Comparison of ENCODE assay signal across 8 cellular contexts in genomic region chr3:81302045-81302444, GRCh38.
A peak's percentile ranks its signal among the peaks of the same experiment; 100 is the strongest.
DNase-seq lines count a peak whose midpoint lies in the region; ATAC-seq, FAIRE-seq and TF ChIP-seq lines count a peak whose summit lies in the region.

No MANE protein-coding gene starts in this region.

- no peak overlapping the region for H3K27ac ChIP-seq in pancreas

- intact Hi-C loops in pancreas (cut with DNase I): no loop called here

- no peaks in the 10 kb centered on the region for H3K36me3 ChIP-seq in pancreas

- WGBS in pancreas, 2 donors: 4 to 8% methylated on average over 1 of the region's 1 CpG

- no peaks in the 10 kb centered on the region for H3K27me3 ChIP-seq in pancreas

- no peak overlapping the region for H3K4me3 ChIP-seq in fibroblast of pulmonary artery (replicated peaks; ENCODE audit: low read depth, low read length)
- no peak overlapping the region for H3K4me3 ChIP-seq in pancreas

- ATAC-seq in GM21723 (IDR thresholded peaks at IDR 0.05; ENCODE audit: unreplicated experiment) (peak; percentile 88), SK-N-SH treated with all-trans-retinoic acid at 6 μM for 48 hours (peak; percentile 95), pancreas (peak in 3 of 4 donors; percentile 84 to 88 (median 88))

- DNase-seq in stimulated activated CD4-positive, alpha-beta T cell treated with anti-CD3 and anti-CD28 coated beads, Interleukin-15, amount 100 ng/mL, for 24 hours: peak; percentile 21
- DNase-seq in stimulated activated CD4-positive, alpha-beta T cell treated with anti-CD3 and anti-CD28 coated beads, Interleukin-12 subunit alpha, Interleukin-12 subunit beta, amount 100 ng/mL, for 4 hours: no peak
- DNase-seq in KBM-7: peak; percentile 51
- DNase-seq in fibroblast of pulmonary artery (ENCODE audit: low read depth): peak; percentile 77
- DNase-seq in pancreas: peak in 3 of 6 donors; percentile 10 to 25 (median 14)
- DNase-seq in T1000 (lab: John Stamatoyannopoulos, UW): no peak

- TF ChIP-seq CTCF in fibroblast of pulmonary artery (IDR thresholded peaks at IDR 0.05; ENCODE audit: low read length, missing control alignments): peak; percentile 78
- peak; percentile 22 to 57 (median 40) for TF ChIP-seq CTCF in pancreas (IDR thresholded peaks at IDR 0.05)

- no peaks in the 10 kb centered on the region for H3K4me1 ChIP-seq in pancreas

- no peak for FAIRE-seq in pancreas (lab: Jason Lieb, UNC)

- in situ Hi-C loops in KBM-7 (cut with MboI; ENCODE audit: low pct_unique_long_range_greater_than_20kb, low sequenced_read_pairs): no loop called here

- H3K9me3 ChIP-seq in pancreas: no peaks in the 10 kb centered on the region

TF ChIP-seq in SK-N-SH treated with all-trans-retinoic acid at 6 μM for 48 hours, 23 proteins besides CTCF, POLR2A, EP300 and RAD21:
- peak; percentile 76 for TF ChIP-seq TCF4 (CRISPR knock-in tag; IDR thresholded peaks at IDR 0.05; ENCODE audit: borderline replicate concordance)
- peak; percentile 83 for TF ChIP-seq ZFP30 (CRISPR knock-in tag; IDR thresholded peaks at IDR 0.05)
- TF ChIP-seq CSDC2 (CRISPR knock-in tag; IDR thresholded peaks at IDR 0.05): no peak
- peak; percentile 70; the same call in 1 of the 2 replicates for TF ChIP-seq TSHZ2 (CRISPR knock-in tag; IDR thresholded peaks at IDR 0.05)
- TF ChIP-seq ZC3H10 (CRISPR knock-in tag; IDR thresholded peaks at IDR 0.05): no peak
- 0 out of 2 replicates have a peak, but pooled peaks have one; percentile 23 for TF ChIP-seq ISL1 (CRISPR knock-in tag; IDR thresholded peaks at IDR 0.05)

Comparison
In these comparisons a context has a peak if more than half of its experiments do, and no peak if none do; other contexts are left out.
1. DNase-seq: peak in stimulated activated CD4-positive, alpha-beta T cell treated with anti-CD3 and anti-CD28 coated beads, Interleukin-15, amount 100 ng/mL, for 24 hours (single experiment), KBM-7 (single experiment) and fibroblast of pulmonary artery (single experiment); none in stimulated activated CD4-positive, alpha-beta T cell treated with anti-CD3 and anti-CD28 coated beads, Interleukin-12 subunit alpha, Interleukin-12 subunit beta, amount 100 ng/mL, for 4 hours (single experiment) and T1000 (single experiment).
2. Peak in every context shown above with its lines, with median percentiles within 50 percentile points of each other: ATAC-seq.